In genomic region chr21:32192291-32192690, GRCh38 we compare ENCODE assay signal across 24 cellular contexts.
"Had no signal": no experiment of that assay in that cellular context is flagged by ENCODE, and none has a peak within 500 bp of the region (broad histone marks: within the 10 kb centered on the region; RNA-seq: fewer than 3 reads in every experiment).

No MANE protein-coding gene starts in this region.

- H3K27ac Mint-ChIP-seq: endodermal cell; naive thymus-derived CD8-positive, alpha-beta T cell; nephron progenitor cell had no signal

- DNase-seq: cerebellar nuclear complex; cortex of kidney; effector CD8-positive, alpha-beta T cell; endodermal cell; foreskin keratinocyte; heart left ventricle; left cardiac atrium; left lung; mammary epithelial cell; mesendoderm; midbrain; naive thymus-derived CD8-positive, alpha-beta T cell; nephron progenitor cell; stimulated activated CD4-positive, alpha-beta T cell treated with anti-CD3 and anti-CD28 coated beads, Interleukin-12 subunit alpha, Interleukin-12 subunit beta, amount 100 ng/mL, for 4 hours; stimulated activated CD4-positive, alpha-beta T cell treated with anti-CD3 and anti-CD28 coated beads, Interleukin-1b, Interleukin-23, amount 100 ng/mL, for 48 hours; stimulated activated CD4-positive, alpha-beta T cell treated with anti-CD3 and anti-CD28 coated beads, Interleukin-4, amount 100 ng/mL, for 1 hour; stimulated activated CD8-positive, alpha-beta memory T cell treated with anti-CD3 and anti-CD28 coated beads, Interleukin-4, amount 100 ng/mL, for 48 hours; stimulated activated naive CD4-positive, alpha-beta T cell treated with Interleukin-2 at 50 U/mL for 16 hours; stomach; thyroid gland; trophoblast cell had no signal

- H3K36me3 Mint-ChIP-seq: naive thymus-derived CD8-positive, alpha-beta T cell had no signal

- ATAC-seq: esophagus mucosa; foreskin keratinocyte; gastroesophageal sphincter; heart left ventricle; left cardiac atrium; left lung; naive thymus-derived CD8-positive, alpha-beta T cell; sciatic nerve had no signal

- H3K9me3 Mint-ChIP-seq: endodermal cell had no signal

- H3K4me3 Mint-ChIP-seq: endodermal cell; naive thymus-derived CD8-positive, alpha-beta T cell; nephron progenitor cell had no signal
